In the genomic region with DNA sequence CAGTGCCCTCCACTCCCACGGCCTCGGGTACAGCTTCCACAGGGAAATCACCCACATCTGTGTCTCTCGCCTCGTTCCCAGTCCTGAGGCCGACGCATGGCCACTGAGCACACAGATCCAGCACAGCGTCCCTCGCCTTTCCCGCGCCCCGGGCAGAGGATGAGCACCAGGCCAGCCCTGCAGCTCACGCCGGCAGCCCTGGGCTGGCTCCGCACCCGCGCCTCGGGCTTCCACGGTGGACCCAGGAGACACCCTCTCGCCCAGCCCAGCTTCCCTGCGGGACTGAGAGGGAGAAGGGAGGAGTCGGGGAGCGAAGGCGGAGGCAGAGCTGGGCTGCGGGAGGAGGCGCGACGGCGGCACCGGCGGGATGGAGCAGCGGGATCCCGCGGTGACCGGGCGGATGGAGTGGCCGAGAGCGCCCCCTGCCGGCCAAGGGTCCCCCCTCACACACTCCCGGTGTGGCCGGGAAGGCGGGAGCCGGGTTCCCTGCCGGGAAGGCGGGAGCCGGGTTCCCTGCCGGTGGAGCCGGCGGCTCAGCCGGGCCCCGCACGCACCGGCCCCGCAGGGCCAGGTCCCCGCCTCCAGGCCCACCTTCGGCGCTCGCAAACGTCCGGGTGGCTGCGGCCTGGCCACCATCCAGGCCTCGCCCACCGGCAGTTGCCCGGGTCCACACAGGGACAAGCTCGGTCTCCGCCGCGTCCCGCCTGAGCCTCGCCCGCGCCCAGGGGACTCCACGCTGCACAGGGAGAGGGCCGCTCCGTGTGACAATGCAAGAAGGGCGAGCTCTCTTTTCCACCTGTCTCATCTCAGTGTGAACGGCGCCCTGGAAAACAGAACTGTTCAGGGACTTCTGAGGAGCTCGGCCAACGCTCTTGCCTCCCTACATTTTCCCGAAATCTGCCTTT, we compare ENCODE assay signal across 8 cellular contexts.
DNase-seq lines count a peak whose midpoint lies in the region; ATAC-seq and TF ChIP-seq lines count a peak whose summit lies in the region.

No MANE protein-coding gene starts in this region.

- peak overlapping the region; percentile 84 for H3K4me3 ChIP-seq in ACC112 (ENCODE audit: low read depth, low read length)
- H3K4me3 ChIP-seq in right lobe of liver: peak overlapping the region; percentile 68 to 71 (median 68)

- 1% methylated on average over 7 of the region's 80 CpGs for WGBS in right lobe of liver (ENCODE audit: insufficient coverage, low coverage, low lambda C conversion rate, missing lambda C conversion rate)

- ATAC-seq in GM18867 (IDR thresholded peaks at IDR 0.05; ENCODE audit: unreplicated experiment): peak; percentile 73
- peak; percentile 81 for ATAC-seq in HG03095 (IDR thresholded peaks at IDR 0.05; ENCODE audit: unreplicated experiment)
- ATAC-seq in right lobe of liver: peak; percentile 89 to 95 (median 92)

- no peak for TF ChIP-seq POLR2A in right lobe of liver (IDR thresholded peaks at IDR 0.05)

- H3K9me3 ChIP-seq in right lobe of liver: no peaks in the 10 kb centered on the region

- H3K79me2 ChIP-seq in ACC112 (ENCODE audit: control insufficient read depth, insufficient read depth, low read length, unreplicated experiment): no peaks in the 10 kb centered on the region

- H3K36me3 ChIP-seq in ACC112 (ENCODE audit: insufficient read depth, low read length): no peaks in the 10 kb centered on the region
- no peaks in the 10 kb centered on the region for H3K36me3 ChIP-seq in right lobe of liver

- H3K27ac ChIP-seq in ACC112 (ENCODE audit: low read depth, low read length) (peak overlapping the region; percentile 44; the same call in 1 of the 2 replicates), right lobe of liver (peak overlapping the region in 2 of 3 donors; percentile 0 to 44)

- TF ChIP-seq CTCF in right lobe of liver (IDR thresholded peaks at IDR 0.05): peak; percentile 91 to 96 (median 94)

- peak; percentile 44 for DNase-seq in NCI-H2227 treated with DMSO at 0.1 percent for 48 hours (lab: John Stamatoyannopoulos, UW)
- DNase-seq in activated CD4-positive, alpha-beta T cell treated with anti-CD3 and anti-CD28 coated beads, Interleukin-2, amount 50 U/mL, for 4 hours: peak; percentile 43 to 49
- DNase-seq in dermis microvascular lymphatic vessel endothelial cell (ENCODE audit: low read depth in 2 of 2): peak; percentile 6 to 58
- peak; percentile 88 to 90 (median 88) for DNase-seq in right lobe of liver
- peak; percentile 69 for DNase-seq in stimulated activated CD4-positive, alpha-beta T cell treated with anti-CD3 and anti-CD28 coated beads, Interleukin-4, amount 100 ng/mL, for 24 hours

- H3K27me3 ChIP-seq in ACC112 (ENCODE audit: insufficient read depth, low read length): 0 out of 2 replicates have a peak, but pooled peaks cover 4% of the 10 kb centered on the region
- H3K27me3 ChIP-seq in right lobe of liver: no peaks in the 10 kb centered on the region

- intact Hi-C loops in right lobe of liver (cut with DNase I): loop anchor here (5.0 kb wide), 2 partner anchors 468 to 478 kb away; no protein-coding TSS in a partner anchor

- peak overlapping the region; percentile 100 for H2AFZ ChIP-seq in ACC112 (ENCODE audit: low read length, unreplicated experiment)

- no peaks in the 10 kb centered on the region for H3K4me1 ChIP-seq in ACC112 (ENCODE audit: control insufficient read depth, insufficient read depth, low read length, unreplicated experiment)
- H3K4me1 ChIP-seq in right lobe of liver: peaks cover 0 to 10% (median 3%) of the 10 kb centered on the region in 4 donors

Comparison
In these comparisons a context has a peak if more than half of its experiments do, and no peak if none do; other contexts are left out.
1. Peak in every context shown above with its lines: DNase-seq, ATAC-seq, H3K4me3 ChIP-seq and H3K27ac ChIP-seq.
2. DNase-seq: peak in every context shown above with its lines; median percentile 88 in right lobe of liver; 69 in stimulated activated CD4-positive, alpha-beta T cell treated with anti-CD3 and anti-CD28 coated beads, Interleukin-4, amount 100 ng/mL, for 24 hours; 46 in activated CD4-positive, alpha-beta T cell treated with anti-CD3 and anti-CD28 coated beads, Interleukin-2, amount 50 U/mL, for 4 hours; 44 in NCI-H2227 treated with DMSO at 0.1 percent for 48 hours; 32 in dermis microvascular lymphatic vessel endothelial cell.